ENCODE assay signal across 2 cellular contexts in the genomic region with DNA sequence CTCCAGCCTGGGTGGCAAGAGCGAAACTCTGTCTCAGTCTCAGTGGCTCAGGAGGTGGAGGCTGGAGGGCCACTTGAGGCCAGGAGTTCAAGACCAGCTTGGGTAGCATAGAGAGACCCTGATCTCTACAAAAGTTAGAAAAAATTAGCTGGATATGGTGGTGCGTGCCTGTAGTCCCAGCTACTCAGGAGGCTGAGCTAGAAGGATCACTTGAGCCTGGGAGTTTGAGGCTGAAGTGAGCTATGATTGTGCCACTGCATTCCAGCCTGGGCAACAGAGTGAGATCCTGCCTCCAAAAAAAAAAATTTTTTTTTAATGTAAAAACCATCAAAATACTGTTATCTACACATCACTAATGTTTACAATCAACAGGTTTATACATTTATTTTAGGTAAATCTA.
TF ChIP-seq lines count a peak whose summit lies in the region.

No MANE protein-coding gene starts in this region.

TF ChIP-seq in HepG2, 621 proteins besides CTCF, POLR2A, EP300 and RAD21:
- TF ChIP-seq ZNF510 (CRISPR knock-in tag; IDR thresholded peaks at IDR 0.05; ENCODE audit: low read depth) (no peak), CHCHD3 (CRISPR knock-in tag; IDR thresholded peaks at IDR 0.05) (no peak), ZNF121 (CRISPR knock-in tag; IDR thresholded peaks at IDR 0.05) (0 out of 2 replicates have a peak, but pooled peaks have one; percentile 41)

TF ChIP-seq in K562, 482 proteins besides CTCF, POLR2A, EP300 and RAD21:
- TF ChIP-seq KHSRP (IDR thresholded peaks at IDR 0.05) (no peak), ZNF121 (CRISPR knock-in tag; conservative IDR thresholded peaks at IDR 0.05) (peak; percentile 48; the same call in 1 of the 2 replicates)
